In genomic region chr3:13655074-13655913, GRCh38 we compare ENCODE assay signal across 8 cellular contexts.
DNase-seq lines count a peak whose midpoint lies in the region.

No MANE protein-coding gene starts in this region.

- peaks cover 33% of the 10 kb centered on the region for H3K27me3 Mint-ChIP-seq in activated CD4-positive, alpha-beta T cell treated with anti-CD3 and anti-CD28 coated beads, Interleukin-2, amount 10 ng/mL, durations not matched to agents 7 days and 5 days

- peaks cover 18 to 23% of the 10 kb centered on the region in 2 donors for H3K4me1 ChIP-seq in neuronal stem cell (ENCODE audit: control insufficient read depth in 2 of 2, insufficient read depth in 1 of 2, low read depth in 1 of 2, low read length in 2 of 2)

- peak overlapping the region; percentile 1 for H3K9ac ChIP-seq in neuronal stem cell (ENCODE audit: low read depth, low read length, poor library complexity)

- H3K4me1 Mint-ChIP-seq in activated CD4-positive, alpha-beta T cell treated with anti-CD3 and anti-CD28 coated beads, Interleukin-2, amount 10 ng/mL, durations not matched to agents 7 days and 5 days: peaks cover 33% of the 10 kb centered on the region

- POLR2A ChIA-PET in activated CD4-positive, alpha-beta T cell treated with anti-CD3 and anti-CD28 coated beads, Interleukin-2, amount 10 ng/mL, durations not matched to agents 7 days and 5 days (lab: Charles Lee): no interaction called here

- H3K27ac Mint-ChIP-seq in activated CD4-positive, alpha-beta T cell treated with anti-CD3 and anti-CD28 coated beads, Interleukin-2, amount 10 ng/mL, durations not matched to agents 7 days and 5 days: peak overlapping the region; percentile 79

- H3K18ac ChIP-seq in neuronal stem cell (ENCODE audit: low read length): peak overlapping the region; percentile 68

- no peaks in the 10 kb centered on the region for H3K9me3 Mint-ChIP-seq in activated CD4-positive, alpha-beta T cell treated with anti-CD3 and anti-CD28 coated beads, Interleukin-2, amount 10 ng/mL, durations not matched to agents 7 days and 5 days

- H2BK5ac ChIP-seq in neuronal stem cell (ENCODE audit: low read length): peak overlapping the region; percentile 19

- no peak overlapping the region for H3K27ac ChIP-seq in neuronal stem cell (replicated peaks; ENCODE audit: low read length)

- no peaks in the 10 kb centered on the region for H3K36me3 ChIP-seq in neuronal stem cell (replicated peaks in 1 of 2; ENCODE audit: control insufficient read depth in 2 of 2, insufficient read depth in 2 of 2, low read length in 2 of 2)

- H2AK5ac ChIP-seq in neuronal stem cell (ENCODE audit: low read depth, low read length): peak overlapping the region; percentile 96

- peak overlapping the region; percentile 7 for H3K4ac ChIP-seq in neuronal stem cell (ENCODE audit: low read length)

- H3K4me3 Mint-ChIP-seq in activated CD4-positive, alpha-beta T cell treated with anti-CD3 and anti-CD28 coated beads, Interleukin-2, amount 10 ng/mL, durations not matched to agents 7 days and 5 days: peak overlapping the region; percentile 30

- WGBS in neuronal stem cell (ENCODE audit: extremely low coverage in 2 of 2, insufficient read length in 2 of 2, insufficient replicate concordance in 1 of 2), 2 donors: no CpG with 5 or more reads among the region's 70 CpGs

- no peaks in the 10 kb centered on the region for H3K36me3 Mint-ChIP-seq in activated CD4-positive, alpha-beta T cell treated with anti-CD3 and anti-CD28 coated beads, Interleukin-2, amount 10 ng/mL, durations not matched to agents 7 days and 5 days (ENCODE audit: low read depth)

- H3K79me1 ChIP-seq in neuronal stem cell (ENCODE audit: low read depth, low read length): no peaks in the 10 kb centered on the region

- H3K27me3 ChIP-seq in neuronal stem cell (ENCODE audit: control insufficient read depth in 3 of 3, insufficient read depth in 3 of 3, low read depth in 1 of 3, low read length in 3 of 3): peaks cover 0 to 21% (median 3%) of the 10 kb centered on the region in 3 experiments

- H2BK120ac ChIP-seq in neuronal stem cell (ENCODE audit: low read depth, low read length): no peak overlapping the region

- peak overlapping the region; percentile 82 for H3K14ac ChIP-seq in neuronal stem cell (ENCODE audit: low read length)

- H3K9me3 ChIP-seq in neuronal stem cell (replicated peaks in 1 of 2; ENCODE audit: control insufficient read depth in 2 of 2, insufficient read depth in 1 of 2, low read depth in 1 of 2, low read length in 2 of 2): no peaks in the 10 kb centered on the region

- peak; percentile 45 for DNase-seq in stimulated activated CD4-positive, alpha-beta T cell treated with anti-CD3 and anti-CD28 coated beads, Interleukin-12 subunit alpha, Interleukin-12 subunit beta, amount 100 ng/mL, for 4 hours
- DNase-seq in stimulated activated CD4-positive, alpha-beta T cell treated with anti-CD3 and anti-CD28 coated beads, Interleukin-1b, Interleukin-23, amount 100 ng/mL, for 48 hours: no peak
- no peak for DNase-seq in activated CD4-positive, alpha-beta T cell treated with anti-CD3 and anti-CD28 coated beads, Interleukin-2, amount 10 ng/mL, durations not matched to agents 7 days and 5 days
- DNase-seq in fibroblast of gingiva (ENCODE audit: low read depth) (peak; percentile 35), neuronal stem cell (ENCODE audit: low spot score) (peak; percentile 79), A172 (ENCODE audit: low spot score) (no peak), NCI-H2081 treated with DMSO at 0.1 percent for 48 hours (lab: John Stamatoyannopoulos, UW) (no peak), occipital lobe (lab: John Stamatoyannopoulos, UW) (no peak)

- H4K91ac ChIP-seq in neuronal stem cell (ENCODE audit: low read depth, low read length, poor library complexity): peak overlapping the region; percentile 47

- no peak overlapping the region for H4K8ac ChIP-seq in neuronal stem cell (ENCODE audit: low read depth, low read length)

- H3K4me2 ChIP-seq in neuronal stem cell (ENCODE audit: insufficient read depth, low read length, poor library complexity, severe bottlenecking): no peak overlapping the region

- CTCF ChIA-PET in activated CD4-positive, alpha-beta T cell treated with anti-CD3 and anti-CD28 coated beads, Interleukin-2, amount 10 ng/mL, durations not matched to agents 7 days and 5 days (lab: Charles Lee): interaction anchor here (0.7 to 4.0 kb wide), 12 partner anchors 10 to 241 kb away, joined by 3 to 17 read pairs (median 3); no protein-coding TSS in a partner anchor

- peak overlapping the region; percentile 81 for H2AFZ ChIP-seq in neuronal stem cell (ENCODE audit: low read length)

- H3K4me3 ChIP-seq in neuronal stem cell (ENCODE audit: low read length in 2 of 2): no peak overlapping the region

- H2BK12ac ChIP-seq in neuronal stem cell (ENCODE audit: low read length): peak overlapping the region; percentile 98

- peak overlapping the region; percentile 18 for H2BK15ac ChIP-seq in neuronal stem cell (ENCODE audit: low read length)

- peak overlapping the region; percentile 6 for H3K23ac ChIP-seq in neuronal stem cell (ENCODE audit: low read depth, low read length, poor library complexity)

Comparison
In these comparisons a context has a peak if more than half of its experiments do, and no peak if none do; other contexts are left out.
1. DNase-seq: peak in stimulated activated CD4-positive, alpha-beta T cell treated with anti-CD3 and anti-CD28 coated beads, Interleukin-12 subunit alpha, Interleukin-12 subunit beta, amount 100 ng/mL, for 4 hours (single experiment), fibroblast of gingiva (single experiment) and neuronal stem cell (single experiment); none in stimulated activated CD4-positive, alpha-beta T cell treated with anti-CD3 and anti-CD28 coated beads, Interleukin-1b, Interleukin-23, amount 100 ng/mL, for 48 hours (single experiment), activated CD4-positive, alpha-beta T cell treated with anti-CD3 and anti-CD28 coated beads, Interleukin-2, amount 10 ng/mL, durations not matched to agents 7 days and 5 days (single experiment), A172 (single experiment), NCI-H2081 treated with DMSO at 0.1 percent for 48 hours (single experiment) and occipital lobe (single experiment).